In genomic region chr6:127225497-127225896, GRCh38 we compare ENCODE assay signal across 24 cellular contexts.
"Had no signal": no experiment of that assay in that cellular context is flagged by ENCODE, and none has a peak within 500 bp of the region (broad histone marks: within the 10 kb centered on the region; RNA-seq: fewer than 3 reads in every experiment).

No MANE protein-coding gene starts in this region.

- H3K4me1 Mint-ChIP-seq: immature natural killer cell; naive thymus-derived CD8-positive, alpha-beta T cell; stimulated activated naive B cell treated with anti-CD40 and anti-IgM and Interleukin-4, amounts not matched to agents 10 μg/mL and 1 μg/mL and 100 μg/mL, for 72 hours had no signal

- H3K4me3 ChIP-seq: dorsolateral prefrontal cortex, esophagus muscularis mucosa, heart right ventricle, lung, pancreas, right lobe of liver, thoracic aorta, tibial nerve, upper lobe of left lung had no signal

- H3K4me1 ChIP-seq: esophagus muscularis mucosa, heart right ventricle, pancreas, right lobe of liver, upper lobe of left lung had no signal

- H3K27me3 ChIP-seq: dorsolateral prefrontal cortex, esophagus muscularis mucosa, heart right ventricle, pancreas, right lobe of liver, tibial nerve, upper lobe of left lung had no signal

- H3K9me3 ChIP-seq: esophagus muscularis mucosa, pancreas, right lobe of liver, thoracic aorta, upper lobe of left lung had no signal

- ATAC-seq: heart right ventricle; left lobe of liver; naive thymus-derived CD8-positive, alpha-beta T cell; pancreas; right lobe of liver; stimulated activated naive B cell treated with anti-CD40 and anti-IgM and Interleukin-4, amounts not matched to agents 10 μg/mL and 1 μg/mL and 100 μg/mL, for 72 hours had no signal

- DNase-seq: dorsolateral prefrontal cortex; effector CD4-positive, alpha-beta T cell; foreskin melanocyte; glutamatergic neuron; heart right ventricle; hypothalamus; immature natural killer cell; islet precursor cell; mesenchymal stem cell; midbrain; naive thymus-derived CD8-positive, alpha-beta T cell; pancreas; right lobe of liver; small intestine; stimulated activated CD4-positive, alpha-beta T cell treated with anti-CD3 and anti-CD28 coated beads, Interleukin-15, amount 100 ng/mL, for 24 hours; stimulated activated CD4-positive, alpha-beta T cell treated with anti-CD3 and anti-CD28 coated beads, Interleukin-2, amount 100 ng/mL, for 48 hours; stimulated activated naive B cell treated with anti-CD40 and anti-IgM and Interleukin-4, amounts not matched to agents 10 μg/mL and 1 μg/mL and 100 μg/mL, for 72 hours; upper lobe of left lung had no signal

- H3K27ac ChIP-seq: dorsolateral prefrontal cortex, esophagus muscularis mucosa, heart right ventricle, pancreas, right lobe of liver, thoracic aorta, tibial nerve, upper lobe of left lung had no signal

- H3K27ac Mint-ChIP-seq: immature natural killer cell; stimulated activated naive B cell treated with anti-CD40 and anti-IgM and Interleukin-4, amounts not matched to agents 10 μg/mL and 1 μg/mL and 100 μg/mL, for 72 hours; stimulated activated naive CD8-positive, alpha-beta T cell treated with anti-CD3 and anti-CD28 coated beads, Interleukin-15, Interleukin-2, amounts not matched to agents 100 ng/mL and 50 ng/mL, for 24 hours had no signal

- H3K36me3 ChIP-seq: esophagus muscularis mucosa, heart right ventricle, pancreas, right lobe of liver, thoracic aorta, tibial nerve, upper lobe of left lung had no signal

- H3K4me3 Mint-ChIP-seq: immature natural killer cell; naive thymus-derived CD8-positive, alpha-beta T cell; stimulated activated naive B cell treated with anti-CD40 and anti-IgM and Interleukin-4, amounts not matched to agents 10 μg/mL and 1 μg/mL and 100 μg/mL, for 72 hours; stimulated activated naive CD8-positive, alpha-beta T cell treated with anti-CD3 and anti-CD28 coated beads, Interleukin-15, Interleukin-2, amounts not matched to agents 100 ng/mL and 50 ng/mL, for 24 hours had no signal

- H3K36me3 Mint-ChIP-seq: immature natural killer cell had no signal
